Comparison of ENCODE assay signal across 14 cellular contexts in genomic region chr12:115468087-115468510, GRCh38.
DNase-seq lines count a peak whose midpoint lies in the region; TF ChIP-seq lines count a peak whose summit lies in the region.
"Had no signal": no experiment of that assay in that cellular context is flagged by ENCODE, and none has a peak within 500 bp of the region (broad histone marks: within the 10 kb centered on the region; RNA-seq: fewer than 3 reads in every experiment).

No MANE protein-coding gene starts in this region.

- H3K79me2 ChIP-seq in smooth muscle cell (ENCODE audit: low read depth), result no peaks in the 10 kb centered on the region

- no peak overlapping the region for H3K9ac ChIP-seq in smooth muscle cell (ENCODE audit: low read depth)

- no peak overlapping the region for H3K4me2 ChIP-seq in smooth muscle cell

- H3K27ac ChIP-seq in smooth muscle cell (ENCODE audit: low read depth), result no peak overlapping the region
- H3K27ac ChIP-seq: HL-60 had no signal

- no peaks in the 10 kb centered on the region for H3K4me1 ChIP-seq in smooth muscle cell (ENCODE audit: low read depth)

- no peaks in the 10 kb centered on the region for H3K9me3 ChIP-seq in smooth muscle cell (replicated peaks; ENCODE audit: low read depth)

- WGBS in smooth muscle cell (ENCODE audit: low lambda C conversion rate), result 58% methylated on average over 4 of the region's 4 CpGs

- no peaks in the 10 kb centered on the region for H4K20me1 ChIP-seq in smooth muscle cell (ENCODE audit: low read depth)

- no peaks in the 10 kb centered on the region for H3K27me3 ChIP-seq in smooth muscle cell (ENCODE audit: low read depth)

- H3F3A ChIP-seq in smooth muscle cell (ENCODE audit: low read depth), result peaks cover 23% of the 10 kb centered on the region

- DNase-seq in HT-29 (ENCODE audit: low spot score) (peak; percentile 80), T-helper 22 cell (ENCODE audit: low read depth) (peak; percentile 1), fibroblast of pulmonary artery (ENCODE audit: low read depth) (peak; percentile 54), smooth muscle cell (lab: John Stamatoyannopoulos, UW; ENCODE audit: unreplicated experiment) (no peak), NCI-H510A (lab: John Stamatoyannopoulos, UW) (no peak), NCI-H1048 (lab: John Stamatoyannopoulos, UW) (no peak), activated T-cell treated with anti-CD3 and anti-CD28 coated beads for 4 hours (no peak)
- DNase-seq: activated CD4-positive, CD25-positive, alpha-beta regulatory T cell treated with anti-CD3 and anti-CD28 coated beads, Interleukin-2, amount 50 U/mL, for 72 hours; activated effector memory CD4-positive, alpha-beta T cell treated with anti-CD3 and anti-CD28 coated beads, Interleukin-2, amount 50 U/mL, for 16 hours; DMS79; natural killer cell; NCI-H187; stimulated activated naive CD8-positive, alpha-beta T cell treated with anti-CD3 and anti-CD28 coated beads, Interleukin-15, Interleukin-2, amounts not matched to agents 100 U/mL and 50 U/mL, for 24 hours had no signal

- no peaks in the 10 kb centered on the region for H3K36me3 ChIP-seq in smooth muscle cell (ENCODE audit: low read depth)

- H2AFZ ChIP-seq in smooth muscle cell (ENCODE audit: low read depth), result no peak overlapping the region

- TF ChIP-seq CTCF in fibroblast of pulmonary artery (IDR thresholded peaks at IDR 0.05; ENCODE audit: low read length, missing control alignments), result peak; percentile 52
- TF ChIP-seq CTCF in smooth muscle cell (IDR thresholded peaks at IDR 0.05; ENCODE audit: borderline replicate concordance, insufficient read depth, poor library complexity, severe bottlenecking), result peak; percentile 32

- H3K4me3 ChIP-seq in fibroblast of pulmonary artery (replicated peaks; ENCODE audit: low read depth, low read length), result no peak overlapping the region
- no peak overlapping the region for H3K4me3 ChIP-seq in smooth muscle cell

Comparison
In these comparisons a context has a peak if more than half of its experiments do, and no peak if none do; other contexts are left out.
1. DNase-seq: peak in HT-29 (single experiment), T-helper 22 cell (single experiment) and fibroblast of pulmonary artery (single experiment); none in smooth muscle cell (single experiment), NCI-H510A (single experiment), NCI-H1048 (single experiment) and activated T-cell treated with anti-CD3 and anti-CD28 coated beads for 4 hours (single experiment).